25 cellular contexts compared by ENCODE assay signal in the genomic region with DNA sequence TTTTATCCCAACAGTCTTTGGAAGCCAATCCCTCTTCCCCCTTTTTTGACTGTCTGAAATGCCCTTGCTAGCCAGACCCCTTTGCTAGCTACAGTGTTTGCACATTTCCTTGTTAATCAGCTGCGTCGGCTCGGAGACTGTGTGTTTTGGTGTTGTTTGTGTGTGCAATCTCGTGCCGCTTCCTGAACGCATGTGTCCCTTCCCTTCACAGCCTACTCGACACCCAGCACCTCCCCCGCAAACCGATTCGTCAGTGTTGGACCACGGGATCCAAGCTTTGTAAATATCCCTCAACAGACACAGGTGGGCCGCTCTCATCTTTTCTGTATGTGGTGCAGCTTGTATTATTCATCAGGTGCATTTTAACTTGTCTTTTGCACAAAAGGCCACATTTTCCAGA.
DNase-seq lines count a peak whose midpoint lies in the region; ATAC-seq and TF ChIP-seq lines count a peak whose summit lies in the region.
"Had no signal": no experiment of that assay in that cellular context is flagged by ENCODE, and none has a peak within 500 bp of the region (broad histone marks: within the 10 kb centered on the region; RNA-seq: fewer than 3 reads in every experiment).

No MANE protein-coding gene starts in this region.

- H3K4me1 ChIP-seq in endodermal cell (ENCODE audit: control insufficient read depth, insufficient read depth, low read length): no peaks in the 10 kb centered on the region
- H3K4me1 ChIP-seq: Caco-2, colonic mucosa, vagina had no signal

- H3K9me3 ChIP-seq in endodermal cell (ENCODE audit: control insufficient read depth, low read length): no peaks in the 10 kb centered on the region
- H3K9me3 ChIP-seq: Caco-2, colonic mucosa, thoracic aorta, vagina had no signal

- no peak overlapping the region for H3K27ac Mint-ChIP-seq in endodermal cell
- H3K27ac Mint-ChIP-seq: activated CD4-positive, alpha-beta T cell treated with anti-CD3 and anti-CD28 coated beads, Interleukin-2, amount 10 ng/mL, durations not matched to agents 24 days and 14 days had no signal

- DNase-seq in COLO668 (lab: John Stamatoyannopoulos, UW; ENCODE audit: unreplicated experiment) (peak; percentile 36), NCI-H2029 treated with DMSO at 0.1 percent for 48 hours (lab: John Stamatoyannopoulos, UW) (peak; percentile 92), dermis blood vessel endothelial cell (peak; percentile 63), left lobe of liver (ENCODE audit: low spot score) (no peak), NCI-H2171 (lab: John Stamatoyannopoulos, UW) (no peak), globus pallidus (ENCODE audit: low spot score) (no peak), endodermal cell (no peak)
- no peak for DNase-seq in activated CD4-positive, alpha-beta T cell treated with anti-CD3 and anti-CD28 coated beads for 48 hours
- DNase-seq: activated CD4-positive, alpha-beta T cell treated with anti-CD3 and anti-CD28 coated beads, Interleukin-2, amount 10 ng/mL, durations not matched to agents 24 days and 14 days; activated T-cell treated with anti-CD3 and anti-CD28 coated beads, Interleukin-2, amount 50 U/mL, for 4 hours; Caco-2; colonic mucosa; HCEC 1CT; mesendoderm; NCI-H1105; NCI-H2081 treated with DMSO at 0.1 percent for 48 hours; NCI-H446; retina; stimulated activated CD4-positive, alpha-beta T cell treated with anti-CD3 and anti-CD28 coated beads, Interleukin-4, amount 100 ng/mL, for 24 hours; stimulated activated naive CD4-positive, alpha-beta T cell; T-helper 2 cell had no signal

- H3K27me3 ChIP-seq in endodermal cell (ENCODE audit: control insufficient read depth, insufficient read depth, low read length, poor library complexity, severe bottlenecking): no peaks in the 10 kb centered on the region
- H3K27me3 ChIP-seq: colonic mucosa, vagina had no signal

- no peak overlapping the region for H3K9ac ChIP-seq in endodermal cell (ENCODE audit: extremely low read depth, low read length, poor library complexity, severe bottlenecking)

- 90 to 91% methylated on average over 4 to 12 of the region's 12 CpGs for WGBS in endodermal cell (ENCODE audit: insufficient coverage in 1 of 2, insufficient read length in 1 of 2), 2 experiments

- no peak overlapping the region for H3K4me3 ChIP-seq in endodermal cell (ENCODE audit: low read length)
- H3K4me3 ChIP-seq: colonic mucosa, SK-N-MC, thoracic aorta, vagina had no signal

- ATAC-seq in left lobe of liver: peak; percentile 62
- ATAC-seq: activated T-cell treated with anti-CD3 and anti-CD28 coated beads, Interleukin-2, amount 50 U/mL, for 4 hours had no signal

- no peak overlapping the region for H3K4me3 Mint-ChIP-seq in endodermal cell
- H3K4me3 Mint-ChIP-seq: activated CD4-positive, alpha-beta T cell treated with anti-CD3 and anti-CD28 coated beads, Interleukin-2, amount 10 ng/mL, durations not matched to agents 24 days and 14 days; activated T-cell treated with anti-CD3 and anti-CD28 coated beads, Interleukin-2, amount 50 U/mL, for 4 hours had no signal

- no peaks in the 10 kb centered on the region for H3K9me3 Mint-ChIP-seq in endodermal cell
- H3K9me3 Mint-ChIP-seq: activated CD4-positive, alpha-beta T cell treated with anti-CD3 and anti-CD28 coated beads, Interleukin-2, amount 10 ng/mL, durations not matched to agents 24 days and 14 days; activated T-cell treated with anti-CD3 and anti-CD28 coated beads, Interleukin-2, amount 50 U/mL, for 4 hours had no signal

- peaks cover 4% of the 10 kb centered on the region for H3K27me3 Mint-ChIP-seq in endodermal cell (ENCODE audit: insufficient read depth)

- no peak for TF ChIP-seq CTCF in endodermal cell (conservative IDR thresholded peaks at IDR 0.05)

- no peaks in the 10 kb centered on the region for H3K36me3 ChIP-seq in endodermal cell (ENCODE audit: control insufficient read depth, insufficient read depth, low read length)
- H3K36me3 ChIP-seq: colonic mucosa, thoracic aorta, vagina had no signal

- no peaks in the 10 kb centered on the region for H3K4me1 Mint-ChIP-seq in endodermal cell
- H3K4me1 Mint-ChIP-seq: activated CD4-positive, alpha-beta T cell treated with anti-CD3 and anti-CD28 coated beads, Interleukin-2, amount 10 ng/mL, durations not matched to agents 24 days and 14 days had no signal

- no peaks in the 10 kb centered on the region for H3K36me3 Mint-ChIP-seq in endodermal cell (ENCODE audit: low read depth)

- H3K27ac ChIP-seq in endodermal cell (ENCODE audit: low read depth, low read length): no peak overlapping the region
- H3K27ac ChIP-seq: colonic mucosa, HL-60, SK-N-MC, thoracic aorta, vagina had no signal

Comparison
In these comparisons a context has a peak if more than half of its experiments do, and no peak if none do; other contexts are left out.
1. DNase-seq: peak in COLO668 (single experiment), NCI-H2029 treated with DMSO at 0.1 percent for 48 hours (single experiment) and dermis blood vessel endothelial cell (single experiment); none in left lobe of liver (single experiment), NCI-H2171 (single experiment), globus pallidus (single experiment), endodermal cell (single experiment) and activated CD4-positive, alpha-beta T cell treated with anti-CD3 and anti-CD28 coated beads for 48 hours (single experiment).